In genomic region chr10:71361581-71361980, GRCh38 we compare ENCODE assay signal across 8 cellular contexts.
"Had no signal": no experiment of that assay in that cellular context is flagged by ENCODE, and none has a peak within 500 bp of the region (broad histone marks: within the 10 kb centered on the region; RNA-seq: fewer than 3 reads in every experiment).

No MANE protein-coding gene starts in this region.

- H3K4me3 ChIP-seq: GM12878 had no signal

- DNase-seq: GDM1, GF-D8 had no signal

- ATAC-seq: GM12878 had no signal

- FAIRE-seq: G401.6, GM12878, GM12891, GM12892, GM18507, GM19239 had no signal
